1 cellular context compared by ENCODE assay signal in the genomic region with DNA sequence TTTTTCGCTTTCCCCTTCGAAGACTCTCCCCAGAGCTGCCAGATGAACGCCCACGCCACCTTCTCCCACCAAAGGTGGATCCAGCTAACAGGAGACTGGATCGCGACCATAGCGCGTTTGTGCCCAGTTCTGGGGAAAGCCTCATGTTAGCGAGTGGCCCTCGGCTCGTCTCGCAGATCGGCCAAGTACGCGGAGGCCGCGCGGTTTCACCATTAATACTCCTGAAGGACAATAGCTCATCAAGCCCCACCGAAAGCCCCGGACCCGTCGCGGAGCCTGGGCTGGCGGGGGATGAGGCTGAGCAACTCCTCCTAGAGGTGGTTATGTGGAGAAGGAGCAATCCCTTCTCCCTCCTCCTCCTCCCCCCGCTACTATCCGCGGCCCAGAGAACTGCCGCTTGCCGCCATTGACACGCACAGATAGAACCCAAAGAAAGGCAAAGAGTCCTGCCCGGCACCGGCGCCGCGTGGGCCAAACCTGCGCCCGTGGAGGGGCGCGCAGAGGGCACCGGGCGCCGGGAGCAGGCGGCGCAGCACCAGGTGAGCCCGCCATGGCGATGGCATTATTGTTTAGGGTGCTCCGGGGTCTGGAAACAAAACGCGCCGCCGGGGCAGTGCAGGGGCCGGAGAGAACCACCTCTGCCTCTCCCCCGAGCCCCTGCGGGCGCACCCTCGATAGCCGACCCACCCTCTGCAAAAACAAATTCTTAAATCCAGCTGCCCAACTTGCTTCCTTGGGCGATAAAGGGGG.
TF ChIP-seq lines count a peak whose summit lies in the region.

MACROH2A2 (plus strand) TSS at position 385 of the 750 bp plus-strand sequence. CDS start 22,813 bp downstream, outside the sequence.

TF ChIP-seq in IMR-90, 13 proteins besides CTCF, POLR2A, EP300 and RAD21:
- TF ChIP-seq FOS (IDR thresholded peaks at IDR 0.05; ENCODE audit: low read depth, low read length) (no peak), NFE2L2 (IDR thresholded peaks at IDR 0.05; ENCODE audit: low read depth, low read length) (no peak), MAZ (IDR thresholded peaks at IDR 0.05; ENCODE audit: borderline replicate concordance, low read depth, low read length) (peak; percentile 48; the same call in 1 of the 2 replicates)
